In genomic region chr7:2635148-2635668, GRCh38 we compare ENCODE assay signal across 1 cellular context.
A peak's percentile ranks its signal among the peaks of the same experiment; 100 is the strongest.
TF ChIP-seq lines count a peak whose summit lies in the region.

No MANE protein-coding gene starts in this region.

TF ChIP-seq in HepG2, 621 proteins besides CTCF, POLR2A, EP300 and RAD21 (continued from another document):
- TF ChIP-seq REST (IDR thresholded peaks at IDR 0.05; ENCODE audit: borderline replicate concordance in 1 of 2, low read depth in 1 of 2, low read length in 2 of 2) (no peak), SMC3 (IDR thresholded peaks at IDR 0.05; ENCODE audit: low read length) (no peak), FOXO1 (CRISPR knock-in tag; IDR thresholded peaks at IDR 0.05) (no peak), ZNF253 (CRISPR knock-in tag; IDR thresholded peaks at IDR 0.05; ENCODE audit: borderline replicate concordance) (no peak), MTF2 (CRISPR knock-in tag; IDR thresholded peaks at IDR 0.05; ENCODE audit: borderline replicate concordance) (no peak), ZNF274 (CRISPR knock-in tag; IDR thresholded peaks at IDR 0.05) (no peak), NFE2L2 (IDR thresholded peaks at IDR 0.05; ENCODE audit: low read length) (no peak), ZFY (CRISPR knock-in tag; IDR thresholded peaks at IDR 0.05) (0 out of 2 replicates have a peak, but pooled peaks have one; percentile 3), ZNF724P (CRISPR knock-in tag; IDR thresholded peaks at IDR 0.05; ENCODE audit: borderline replicate concordance) (no peak), ZBTB20 (CRISPR knock-in tag; IDR thresholded peaks at IDR 0.05; ENCODE audit: borderline replicate concordance, low read depth) (no peak), ZNF766 (CRISPR knock-in tag; IDR thresholded peaks at IDR 0.05; ENCODE audit: borderline replicate concordance) (no peak), ZBTB37 (CRISPR knock-in tag; IDR thresholded peaks at IDR 0.05) (no peak), ZBTB33 (CRISPR knock-in tag; IDR thresholded peaks at IDR 0.05) (no peak), ZNF598 (CRISPR knock-in tag; IDR thresholded peaks at IDR 0.05; ENCODE audit: borderline replicate concordance) (no peak), IRF1 (CRISPR knock-in tag; IDR thresholded peaks at IDR 0.05; ENCODE audit: low read depth) (no peak), ZC3H13 (CRISPR knock-in tag; IDR thresholded peaks at IDR 0.05) (no peak), TCF7 (IDR thresholded peaks at IDR 0.05; ENCODE audit: low read depth) (no peak), THAP9 (CRISPR knock-in tag; IDR thresholded peaks at IDR 0.05; ENCODE audit: borderline replicate concordance) (peak; percentile 28; the same call in 1 of the 2 replicates), EED (CRISPR knock-in tag; IDR thresholded peaks at IDR 0.05) (peak; percentile 53; the same call in 1 of the 2 replicates), KIAA2018 (CRISPR knock-in tag; IDR thresholded peaks at IDR 0.05; ENCODE audit: borderline replicate concordance) (no peak), ZNF781 (CRISPR knock-in tag; IDR thresholded peaks at IDR 0.05; ENCODE audit: borderline replicate concordance, not compliant biosample characterization) (no peak), STAT5B (CRISPR knock-in tag; IDR thresholded peaks at IDR 0.05) (no peak), ZNF205 (CRISPR knock-in tag; IDR thresholded peaks at IDR 0.05) (no peak), ZNF382 (CRISPR knock-in tag; IDR thresholded peaks at IDR 0.05; ENCODE audit: borderline replicate concordance) (no peak), ZNF354B (CRISPR knock-in tag; IDR thresholded peaks at IDR 0.05) (no peak), KDM4B (CRISPR knock-in tag; IDR thresholded peaks at IDR 0.05) (no peak), HMGA1 (CRISPR knock-in tag; conservative IDR thresholded peaks at IDR 0.05) (no peak), ZNF569 (CRISPR knock-in tag; IDR thresholded peaks at IDR 0.05; ENCODE audit: borderline replicate concordance) (no peak), ZNF30 (CRISPR knock-in tag; IDR thresholded peaks at IDR 0.05) (no peak), FOXK1 (CRISPR knock-in tag; IDR thresholded peaks at IDR 0.05; ENCODE audit: borderline replicate concordance, low read depth) (no peak), ZFX (CRISPR knock-in tag; IDR thresholded peaks at IDR 0.05; ENCODE audit: low read depth) (0 out of 2 replicates have a peak, but pooled peaks have one; percentile 12), TBL1XR1 (IDR thresholded peaks at IDR 0.05; ENCODE audit: borderline replicate concordance, low read length, partially characterized antibody) (no peak), AGO2 (optimal IDR thresholded peaks at IDR 0.05; ENCODE audit: low read depth, low read length) (peak; percentile 81)
